1 cellular context compared by ENCODE assay signal in the genomic region with DNA sequence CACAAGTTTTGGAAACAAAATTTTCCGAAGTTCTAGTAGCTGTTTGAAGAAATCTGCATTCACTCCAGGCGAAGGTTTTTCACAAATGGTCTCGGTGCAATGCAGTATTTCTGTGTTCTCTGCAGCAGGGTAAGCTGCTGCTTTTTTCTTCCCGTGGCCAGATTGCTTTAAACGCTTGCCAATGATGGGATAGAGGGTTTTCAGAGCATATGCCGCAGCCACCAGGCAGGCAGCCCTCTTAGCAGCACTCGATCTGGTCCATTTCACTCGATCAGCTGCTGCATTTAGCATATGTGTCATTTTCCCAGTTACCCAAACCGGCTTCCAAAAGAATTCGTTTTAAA.
TF ChIP-seq lines count a peak whose summit lies in the region.

No MANE protein-coding gene starts in this region.

TF ChIP-seq in HEK293, 187 proteins besides CTCF, POLR2A, EP300 and RAD21 (continued from another document):
- TF ChIP-seq, protein P1, sequence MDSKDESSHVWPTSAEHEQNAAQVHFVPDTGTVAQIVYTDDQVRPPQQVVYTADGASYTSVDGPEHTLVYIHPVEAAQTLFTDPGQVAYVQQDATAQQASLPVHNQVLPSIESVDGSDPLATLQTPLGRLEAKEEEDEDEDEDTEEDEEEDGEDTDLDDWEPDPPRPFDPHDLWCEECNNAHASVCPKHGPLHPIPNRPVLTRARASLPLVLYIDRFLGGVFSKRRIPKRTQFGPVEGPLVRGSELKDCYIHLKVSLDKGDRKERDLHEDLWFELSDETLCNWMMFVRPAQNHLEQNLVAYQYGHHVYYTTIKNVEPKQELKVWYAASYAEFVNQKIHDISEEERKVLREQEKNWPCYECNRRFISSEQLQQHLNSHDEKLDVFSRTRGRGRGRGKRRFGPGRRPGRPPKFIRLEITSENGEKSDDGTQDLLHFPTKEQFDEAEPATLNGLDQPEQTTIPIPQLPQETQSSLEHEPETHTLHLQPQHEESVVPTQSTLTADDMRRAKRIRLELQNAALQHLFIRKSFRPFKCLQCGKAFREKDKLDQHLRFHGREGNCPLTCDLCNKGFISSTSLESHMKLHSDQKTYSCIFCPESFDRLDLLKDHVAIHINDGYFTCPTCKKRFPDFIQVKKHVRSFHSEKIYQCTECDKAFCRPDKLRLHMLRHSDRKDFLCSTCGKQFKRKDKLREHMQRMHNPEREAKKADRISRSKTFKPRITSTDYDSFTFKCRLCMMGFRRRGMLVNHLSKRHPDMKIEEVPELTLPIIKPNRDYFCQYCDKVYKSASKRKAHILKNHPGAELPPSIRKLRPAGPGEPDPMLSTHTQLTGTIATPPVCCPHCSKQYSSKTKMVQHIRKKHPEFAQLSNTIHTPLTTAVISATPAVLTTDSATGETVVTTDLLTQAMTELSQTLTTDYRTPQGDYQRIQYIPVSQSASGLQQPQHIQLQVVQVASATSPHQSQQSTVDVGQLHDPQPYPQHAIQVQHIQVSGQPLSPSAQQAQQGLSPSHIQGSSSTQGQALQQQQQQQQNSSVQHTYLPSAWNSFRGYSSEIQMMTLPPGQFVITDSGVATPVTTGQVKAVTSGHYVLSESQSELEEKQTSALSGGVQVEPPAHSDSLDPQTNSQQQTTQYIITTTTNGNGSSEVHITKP (tag by site-specific recombination; IDR thresholded peaks at IDR 0.05): no peak
- TF ChIP-seq ZNF433 (tag by site-specific recombination; IDR thresholded peaks at IDR 0.05; ENCODE audit: low read depth): no peak
- no peak for TF ChIP-seq ZFP69B (tag by site-specific recombination; IDR thresholded peaks at IDR 0.05)
- no peak for TF ChIP-seq ZNF48 (tag by site-specific recombination; IDR thresholded peaks at IDR 0.05)
